In the genomic region with DNA sequence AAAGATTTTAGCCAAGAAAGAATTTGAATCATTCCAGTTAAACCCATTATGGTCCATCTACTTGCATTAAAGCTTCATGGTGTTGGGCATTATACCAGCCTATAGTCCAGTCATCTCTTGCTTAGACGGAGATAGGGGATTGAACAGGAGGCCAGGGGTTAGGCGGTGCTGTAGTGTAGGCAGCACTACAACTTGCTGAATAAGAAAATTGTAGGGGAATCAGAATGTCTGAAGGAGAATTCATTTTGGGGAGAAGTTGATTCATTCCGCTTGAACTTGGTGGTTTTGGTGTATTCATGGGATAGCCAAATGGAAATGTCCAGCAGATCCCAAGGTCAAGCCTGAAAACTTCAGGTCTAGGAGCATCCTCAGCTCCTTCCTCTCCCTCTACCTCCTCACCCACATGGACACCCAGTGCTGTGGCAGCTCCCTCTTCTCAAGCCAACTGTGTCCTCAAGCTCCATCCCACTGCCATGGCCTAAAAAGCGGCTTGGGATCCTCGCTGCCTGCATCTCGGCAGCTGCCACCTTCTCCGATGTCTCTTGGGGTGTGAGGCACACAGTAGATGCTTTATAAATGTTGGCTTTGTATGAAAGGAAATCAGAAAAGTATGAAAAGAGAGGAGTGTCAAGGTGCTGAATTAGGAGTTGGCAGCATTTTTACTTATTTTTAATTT, we compare ENCODE assay signal across 24 cellular contexts.
DNase-seq lines count a peak whose midpoint lies in the region; ATAC-seq, FAIRE-seq and TF ChIP-seq lines count a peak whose summit lies in the region.
"Had no signal": no experiment of that assay in that cellular context is flagged by ENCODE, and none has a peak within 500 bp of the region (broad histone marks: within the 10 kb centered on the region; RNA-seq: fewer than 3 reads in every experiment).

No MANE protein-coding gene starts in this region.

- H3K27me3 Mint-ChIP-seq in activated CD4-positive, alpha-beta T cell treated with anti-CD3 and anti-CD28 coated beads, Interleukin-2, amount 10 ng/mL, durations not matched to agents 7 days and 5 days, result peaks cover 28% of the 10 kb centered on the region
- peaks cover 50% of the 10 kb centered on the region for H3K27me3 Mint-ChIP-seq in chondrocyte (ENCODE audit: low read depth)

- H3K79me2 ChIP-seq in K562 (ENCODE audit: control insufficient read depth, insufficient read depth, low read length), result no peaks in the 10 kb centered on the region

- ATAC-seq in K562, result no peak
- ATAC-seq: GM23338 had no signal

- TF ChIP-seq EP300 in K562 (IDR thresholded peaks at IDR 0.05; ENCODE audit: low read length), result no peak

- no peak overlapping the region for H3K4me3 Mint-ChIP-seq in activated CD4-positive, alpha-beta T cell treated with anti-CD3 and anti-CD28 coated beads, Interleukin-2, amount 10 ng/mL, durations not matched to agents 7 days and 5 days
- H3K4me3 Mint-ChIP-seq in chondrocyte (ENCODE audit: unreplicated experiment), result no peak overlapping the region
- H3K4me3 Mint-ChIP-seq: B cell; CD14-positive monocyte; CD4-positive, alpha-beta T cell; CD8-positive, alpha-beta memory T cell; GM23338; H9; HFFc6 had no signal

- FAIRE-seq in K562 (lab: Jason Lieb, UNC) (no peak), kidney (lab: Jason Lieb, UNC) (no peak)
- FAIRE-seq: A204.1, D721Med, GM12891, GM18507 had no signal

- under 1% methylated on average over 7 of the region's 7 CpGs for WGBS in K562 (ENCODE audit: insufficient coverage, low coverage, missing lambda C conversion rate)

- H3K27ac Mint-ChIP-seq in activated CD4-positive, alpha-beta T cell treated with anti-CD3 and anti-CD28 coated beads, Interleukin-2, amount 10 ng/mL, durations not matched to agents 7 days and 5 days, result peak overlapping the region; percentile 6
- H3K27ac Mint-ChIP-seq in chondrocyte (ENCODE audit: unreplicated experiment), result no peak overlapping the region
- H3K27ac Mint-ChIP-seq: B cell; CD4-positive, alpha-beta T cell; CD8-positive, alpha-beta memory T cell; GM23338; H9; HFFc6 had no signal

- no peak for TF ChIP-seq CTCF in K562 (IDR thresholded peaks at IDR 0.05 in 2 of 3, conservative IDR thresholded peaks at IDR 0.05 in 1 of 3; ENCODE audit: insufficient read depth in 2 of 3, low read depth in 1 of 3, low read length in 3 of 3)
- TF ChIP-seq CTCF in kidney (IDR thresholded peaks at IDR 0.05; ENCODE audit: borderline replicate concordance, extremely low read depth, insufficient read depth), result no peak
- no peak for TF ChIP-seq CTCF in chondrocyte (IDR thresholded peaks at IDR 0.05)

- TF ChIP-seq POLR2A in K562 (conservative IDR thresholded peaks at IDR 0.05), result no peak

- no peak for DNase-seq in activated CD4-positive, alpha-beta T cell treated with anti-CD3 and anti-CD28 coated beads, Interleukin-2, amount 10 ng/mL, durations not matched to agents 7 days and 5 days
- no peak for DNase-seq in activated CD4-positive, alpha-beta T cell treated with anti-CD3 and anti-CD28 coated beads for 4 hours
- DNase-seq in K562 (ENCODE audit: extremely low read depth in 1 of 4, low spot score in 3 of 4), result no peak
- peak; percentile 29 for DNase-seq in kidney
- DNase-seq in GF-D8 (lab: John Stamatoyannopoulos, UW), result no peak
- DNase-seq in chondrocyte (ENCODE audit: low spot score), result no peak
- DNase-seq in HCEC 1CT, result no peak
- DNase-seq: CD4-positive, alpha-beta T cell; CD8-positive, alpha-beta memory T cell; DMS 273 treated with DMSO at 0.1 percent for 48 hours; DMS79; EL; GDM1; H9; HFFc6 had no signal

- no peaks in the 10 kb centered on the region for H3K36me3 ChIP-seq in K562 (ENCODE audit: control insufficient read depth, insufficient read depth, low read length)
- no peaks in the 10 kb centered on the region for H3K36me3 ChIP-seq in kidney (ENCODE audit: control insufficient read depth in 1 of 2, insufficient read depth in 2 of 2, low read length in 2 of 2)
- H3K36me3 ChIP-seq: BLaER1 treated with 17β-estradiol and CSF1 and Interleukin-3, amounts not matched to agents 10 nM and 100 nM had no signal

- H3K4me1 ChIP-seq in K562 (replicated peaks in 1 of 2; ENCODE audit: control insufficient read depth in 2 of 2, insufficient read depth in 2 of 2, low read length in 2 of 2) (peaks cover 0 to 6% of the 10 kb centered on the region in 2 experiments; a peak in 2 of 5 replicates), kidney (ENCODE audit: control insufficient read depth in 1 of 2, insufficient read depth in 1 of 2, low read depth in 1 of 2, low read length in 2 of 2) (no peaks in the 10 kb centered on the region)
- H3K4me1 ChIP-seq: BLaER1 treated with 17β-estradiol and CSF1 and Interleukin-3, amounts not matched to agents 10 nM and 100 nM had no signal

- CTCF ChIA-PET in activated CD4-positive, alpha-beta T cell treated with anti-CD3 and anti-CD28 coated beads, Interleukin-2, amount 10 ng/mL, durations not matched to agents 7 days and 5 days (lab: Charles Lee), result no interaction called here
- CTCF ChIA-PET in K562 (lab: Yijun Ruan, JAX; ENCODE audit: low intra/inter-chr PET ratio), result no interaction called here

- H3K4me3 ChIP-seq in K562 (no peak overlapping the region), kidney (ENCODE audit: low read length in 2 of 2) (no peak overlapping the region)
- H3K4me3 ChIP-seq: BLaER1 treated with 17β-estradiol and CSF1 and Interleukin-3, amounts not matched to agents 10 nM and 100 nM; GM23338 had no signal

- H3K9me3 Mint-ChIP-seq in activated CD4-positive, alpha-beta T cell treated with anti-CD3 and anti-CD28 coated beads, Interleukin-2, amount 10 ng/mL, durations not matched to agents 7 days and 5 days, result no peaks in the 10 kb centered on the region
- H3K9me3 Mint-ChIP-seq in chondrocyte (ENCODE audit: low read depth), result peaks cover 5% of the 10 kb centered on the region
- H3K9me3 Mint-ChIP-seq: GM23338, H9, HFFc6 had no signal

- H3K9me1 ChIP-seq in K562 (ENCODE audit: control insufficient read depth, insufficient read depth, low read length), result no peaks in the 10 kb centered on the region

- in situ Hi-C loops in K562 (cut with MboI), result no loop called here

- no peaks in the 10 kb centered on the region for H3K9me3 ChIP-seq in K562 (replicated peaks; ENCODE audit: control insufficient read depth, insufficient read depth, low read depth, low read length)
- peaks cover 0 to 2% of the 10 kb centered on the region in 2 donors for H3K9me3 ChIP-seq in kidney (ENCODE audit: control insufficient read depth in 1 of 2, low read length in 2 of 2)

- H3K27me3 ChIP-seq in K562 (ENCODE audit: control insufficient read depth in 2 of 2, insufficient read depth in 2 of 2, low read length in 2 of 2), result peaks cover 63 to 65% of the 10 kb centered on the region in 2 experiments
- H3K27me3 ChIP-seq: BLaER1 treated with 17β-estradiol and CSF1 and Interleukin-3, amounts not matched to agents 10 nM and 100 nM had no signal

- H4K20me1 ChIP-seq in K562 (replicated peaks; ENCODE audit: control insufficient read depth, insufficient read depth, low read length), result 0 out of 2 replicates have a peak, but pooled peaks cover 9% of the 10 kb centered on the region
- H4K20me1 ChIP-seq: BLaER1 treated with 17β-estradiol and CSF1 and Interleukin-3, amounts not matched to agents 10 nM and 100 nM had no signal

- TF ChIP-seq RAD21 in K562 (CRISPR knock-in tag; conservative IDR thresholded peaks at IDR 0.05 in 1 of 2, IDR thresholded peaks at IDR 0.05 in 1 of 2), result no peak

- intact Hi-C loops in K562 (cut with micrococcal nuclease) (no loop called here), kidney (cut with DNase I) (no loop called here)

- no peak overlapping the region for H3K4me2 ChIP-seq in K562 (ENCODE audit: insufficient read depth, low read length)
- H3K4me2 ChIP-seq: BLaER1 treated with 17β-estradiol and CSF1 and Interleukin-3, amounts not matched to agents 10 nM and 100 nM; GM23338 had no signal

- no peak overlapping the region for H3K27ac ChIP-seq in K562 (ENCODE audit: extremely low read depth, low read depth, low read length)
- no peak overlapping the region for H3K27ac ChIP-seq in kidney (ENCODE audit: low read depth in 2 of 2, low read length in 2 of 2)
- H3K27ac ChIP-seq: 22Rv1; BLaER1 treated with 17β-estradiol and CSF1 and Interleukin-3, amounts not matched to agents 10 nM and 100 nM had no signal

- no TSS peak for BruUV-seq in K562 (replicated peaks; lab: Mats Ljungman, UMichigan)

- no peak overlapping the region for H2AFZ ChIP-seq in K562 (ENCODE audit: low read depth, low read length)
- H2AFZ ChIP-seq: GM23338 had no signal

- POLR2A ChIA-PET in activated CD4-positive, alpha-beta T cell treated with anti-CD3 and anti-CD28 coated beads, Interleukin-2, amount 10 ng/mL, durations not matched to agents 7 days and 5 days (lab: Charles Lee), result no interaction called here
- POLR2A ChIA-PET in K562 (lab: Yijun Ruan, JAX), result no interaction called here

- no peaks in the 10 kb centered on the region for H3K4me1 Mint-ChIP-seq in activated CD4-positive, alpha-beta T cell treated with anti-CD3 and anti-CD28 coated beads, Interleukin-2, amount 10 ng/mL, durations not matched to agents 7 days and 5 days
- H3K4me1 Mint-ChIP-seq in chondrocyte (ENCODE audit: low read depth), result no peaks in the 10 kb centered on the region
- H3K4me1 Mint-ChIP-seq: B cell; CD14-positive monocyte; CD8-positive, alpha-beta memory T cell had no signal

- no peaks in the 10 kb centered on the region for H3K36me3 Mint-ChIP-seq in activated CD4-positive, alpha-beta T cell treated with anti-CD3 and anti-CD28 coated beads, Interleukin-2, amount 10 ng/mL, durations not matched to agents 7 days and 5 days (ENCODE audit: low read depth)
- no peaks in the 10 kb centered on the region for H3K36me3 Mint-ChIP-seq in chondrocyte (ENCODE audit: low read depth)
- H3K36me3 Mint-ChIP-seq: CD14-positive monocyte had no signal

- no peak overlapping the region for H3K9ac ChIP-seq in K562 (ENCODE audit: insufficient read depth in 1 of 2, low read depth in 2 of 2, low read length in 2 of 2)
- H3K9ac ChIP-seq in kidney (ENCODE audit: low read length in 2 of 2), result no peak overlapping the region
- H3K9ac ChIP-seq: BLaER1 treated with 17β-estradiol and CSF1 and Interleukin-3, amounts not matched to agents 10 nM and 100 nM had no signal

TF ChIP-seq in K562, 482 proteins besides CTCF, POLR2A, EP300 and RAD21:
- TF ChIP-seq BMI1 (IDR thresholded peaks at IDR 0.05; ENCODE audit: low read length) (peak; percentile 62; the same call in 1 of the 2 replicates), ZFP36 (IDR thresholded peaks at IDR 0.05; ENCODE audit: low read depth, low read length, partially characterized antibody) (peak; percentile 50), RNF2 (IDR thresholded peaks at IDR 0.05) (0 out of 2 replicates have a peak, but pooled peaks have one; percentile 24), ZBTB1 (CRISPR knock-in tag; IDR thresholded peaks at IDR 0.05; ENCODE audit: borderline replicate concordance, low read depth) (no peak), HMG20B (CRISPR knock-in tag; IDR thresholded peaks at IDR 0.05) (no peak), MYBL2 (IDR thresholded peaks at IDR 0.05; ENCODE audit: low read depth) (no peak), MYBL2 (CRISPR knock-in tag; IDR thresholded peaks at IDR 0.05; ENCODE audit: borderline replicate concordance) (no peak), CBX8 (IDR thresholded peaks at IDR 0.05; ENCODE audit: borderline replicate concordance, extremely low read depth, low read depth, low read length, poor library complexity, severe bottlenecking) (peak; percentile 95)
